1 cellular context compared by ENCODE assay signal in genomic region chr5:67813879-67814539, GRCh38.
TF ChIP-seq lines count a peak whose summit lies in the region.

No MANE protein-coding gene starts in this region.

TF ChIP-seq in K562, 482 proteins besides CTCF, POLR2A, EP300 and RAD21 (continued from another document and continues in another):
- TF ChIP-seq ZBTB11 (CRISPR knock-in tag; IDR thresholded peaks at IDR 0.05) (no peak), TRIM24 (IDR thresholded peaks at IDR 0.05) (0 out of 4 replicates have a peak, but pooled peaks of 1 of the 2 experiments have one; percentile 8), CREM (IDR thresholded peaks at IDR 0.05; ENCODE audit: low read depth) (no peak), MXD1 (CRISPR knock-in tag; IDR thresholded peaks at IDR 0.05; ENCODE audit: borderline replicate concordance, poor library complexity, severe bottlenecking) (no peak), MGA (IDR thresholded peaks at IDR 0.05) (0 out of 2 replicates have a peak, but pooled peaks have one; percentile 12), ZNF766 (CRISPR knock-in tag; conservative IDR thresholded peaks at IDR 0.05) (no peak), SRSF7 (optimal IDR thresholded peaks at IDR 0.05; ENCODE audit: low read depth, low read length) (no peak), TRIM28 (IDR thresholded peaks at IDR 0.05) (no peak), GTF2E2 (tag; IDR thresholded peaks at IDR 0.05) (no peak), GTF2B (IDR thresholded peaks at IDR 0.05; ENCODE audit: extremely low read depth, insufficient read length) (no peak), TFAP4 (CRISPR knock-in tag; IDR thresholded peaks at IDR 0.05; ENCODE audit: borderline replicate concordance) (no peak), RFX7 (CRISPR knock-in tag; IDR thresholded peaks at IDR 0.05) (no peak), MCM2 (IDR thresholded peaks at IDR 0.05; ENCODE audit: low read depth) (no peak), MBD1 (CRISPR knock-in tag; IDR thresholded peaks at IDR 0.05) (no peak), KDM1A (IDR thresholded peaks at IDR 0.05) (0 out of 4 replicates have a peak, but pooled peaks of 1 of the 2 experiments have one; percentile 11), CHD1 (IDR thresholded peaks at IDR 0.05; ENCODE audit: low read length) (no peak), TCF7 (IDR thresholded peaks at IDR 0.05; ENCODE audit: borderline replicate concordance) (no peak), RBFOX2 (IDR thresholded peaks at IDR 0.05; ENCODE audit: low read depth, low read length) (no peak), PRDM10 (IDR thresholded peaks at IDR 0.05; ENCODE audit: partially characterized antibody) (no peak), PML (IDR thresholded peaks at IDR 0.05; ENCODE audit: low read length) (no peak), TAF7 (tag; IDR thresholded peaks at IDR 0.05) (no peak), ZNF668 (CRISPR knock-in tag; IDR thresholded peaks at IDR 0.05) (no peak), ZNF184 (CRISPR knock-in tag; IDR thresholded peaks at IDR 0.05) (0 out of 2 replicates have a peak, but pooled peaks have one; percentile 8), NFXL1 (CRISPR knock-in tag; IDR thresholded peaks at IDR 0.05) (no peak), TAL1 (IDR thresholded peaks at IDR 0.05) (peak; percentile 78), MTA1 (IDR thresholded peaks at IDR 0.05; ENCODE audit: borderline replicate concordance) (no peak), CBFA2T3 (IDR thresholded peaks at IDR 0.05) (peak; percentile 77), SMARCA4 (IDR thresholded peaks at IDR 0.05) (no peak; the same call in 1 of the 2 replicates), FOXP4 (CRISPR knock-in tag; IDR thresholded peaks at IDR 0.05; ENCODE audit: borderline replicate concordance) (no peak), SREBF1 (IDR thresholded peaks at IDR 0.05; ENCODE audit: borderline replicate concordance, low read depth, low read length) (no peak), MCM3 (IDR thresholded peaks at IDR 0.05) (no peak), ZNF24 (IDR thresholded peaks at IDR 0.05) (no peak), SMARCE1 (IDR thresholded peaks at IDR 0.05) (no peak)
